ENCODE assay signal across 1 cellular context in the genomic region with DNA sequence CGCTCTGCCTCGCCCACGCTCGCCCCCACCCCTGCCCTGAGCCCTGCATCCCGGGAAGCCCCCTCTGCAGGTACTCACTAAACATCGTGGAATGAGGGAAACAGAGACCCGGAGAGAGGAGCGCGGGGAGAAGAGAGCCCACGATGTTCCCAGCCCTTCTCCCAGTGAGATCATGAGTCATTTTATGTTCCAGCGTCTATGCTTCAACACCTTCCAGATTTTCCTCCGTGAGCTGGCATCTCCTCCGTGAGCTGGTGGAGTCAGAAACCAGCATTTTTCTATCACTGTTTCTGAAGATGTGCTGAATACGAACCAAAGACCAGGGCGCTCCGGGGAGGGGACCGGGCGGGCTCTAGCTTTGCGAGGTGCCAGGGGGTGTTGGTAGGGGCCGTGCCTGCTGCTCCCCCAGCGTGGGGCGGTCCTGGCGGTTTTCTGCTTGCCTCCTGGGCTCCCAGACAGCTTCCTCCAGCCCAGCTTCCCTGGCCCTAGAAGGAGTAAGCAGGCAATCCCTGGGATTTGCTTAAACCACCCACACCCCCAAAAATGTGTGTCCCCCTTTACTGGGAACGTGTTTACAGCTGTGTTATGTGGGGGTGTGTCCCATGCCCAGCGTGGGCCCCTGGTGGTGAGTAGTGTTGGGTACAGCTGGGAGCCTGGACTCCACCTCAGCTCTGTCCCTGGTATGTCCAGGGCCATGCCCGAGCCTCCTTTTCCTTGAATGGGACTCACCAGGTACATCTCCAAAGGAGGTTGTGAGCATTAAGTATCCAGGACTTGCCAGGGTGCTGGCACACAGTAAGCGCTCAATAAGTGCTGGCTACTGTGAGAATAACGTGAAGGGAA.
TF ChIP-seq lines count a peak whose summit lies in the region.

No MANE protein-coding gene starts in this region.

TF ChIP-seq in HCT116, 20 proteins besides CTCF, POLR2A, EP300 and RAD21:
- TF ChIP-seq EZH2phosphoT487 (IDR thresholded peaks at IDR 0.05; ENCODE audit: borderline replicate concordance) (no peak), CBX3 (IDR thresholded peaks at IDR 0.05; ENCODE audit: low read depth) (no peak), SP1 (IDR thresholded peaks at IDR 0.05; ENCODE audit: low read depth) (no peak), TCF7L2 (IDR thresholded peaks at IDR 0.05; ENCODE audit: borderline replicate concordance, extremely low read depth, insufficient read depth, insufficient read length) (no peak), ATF3 (IDR thresholded peaks at IDR 0.05) (no peak), MAX (IDR thresholded peaks at IDR 0.05) (no peak), EGR1 (IDR thresholded peaks at IDR 0.05; ENCODE audit: low read depth) (no peak), FOSL1 (IDR thresholded peaks at IDR 0.05; ENCODE audit: low read depth) (no peak)
- TF ChIP-seq, protein P1, sequence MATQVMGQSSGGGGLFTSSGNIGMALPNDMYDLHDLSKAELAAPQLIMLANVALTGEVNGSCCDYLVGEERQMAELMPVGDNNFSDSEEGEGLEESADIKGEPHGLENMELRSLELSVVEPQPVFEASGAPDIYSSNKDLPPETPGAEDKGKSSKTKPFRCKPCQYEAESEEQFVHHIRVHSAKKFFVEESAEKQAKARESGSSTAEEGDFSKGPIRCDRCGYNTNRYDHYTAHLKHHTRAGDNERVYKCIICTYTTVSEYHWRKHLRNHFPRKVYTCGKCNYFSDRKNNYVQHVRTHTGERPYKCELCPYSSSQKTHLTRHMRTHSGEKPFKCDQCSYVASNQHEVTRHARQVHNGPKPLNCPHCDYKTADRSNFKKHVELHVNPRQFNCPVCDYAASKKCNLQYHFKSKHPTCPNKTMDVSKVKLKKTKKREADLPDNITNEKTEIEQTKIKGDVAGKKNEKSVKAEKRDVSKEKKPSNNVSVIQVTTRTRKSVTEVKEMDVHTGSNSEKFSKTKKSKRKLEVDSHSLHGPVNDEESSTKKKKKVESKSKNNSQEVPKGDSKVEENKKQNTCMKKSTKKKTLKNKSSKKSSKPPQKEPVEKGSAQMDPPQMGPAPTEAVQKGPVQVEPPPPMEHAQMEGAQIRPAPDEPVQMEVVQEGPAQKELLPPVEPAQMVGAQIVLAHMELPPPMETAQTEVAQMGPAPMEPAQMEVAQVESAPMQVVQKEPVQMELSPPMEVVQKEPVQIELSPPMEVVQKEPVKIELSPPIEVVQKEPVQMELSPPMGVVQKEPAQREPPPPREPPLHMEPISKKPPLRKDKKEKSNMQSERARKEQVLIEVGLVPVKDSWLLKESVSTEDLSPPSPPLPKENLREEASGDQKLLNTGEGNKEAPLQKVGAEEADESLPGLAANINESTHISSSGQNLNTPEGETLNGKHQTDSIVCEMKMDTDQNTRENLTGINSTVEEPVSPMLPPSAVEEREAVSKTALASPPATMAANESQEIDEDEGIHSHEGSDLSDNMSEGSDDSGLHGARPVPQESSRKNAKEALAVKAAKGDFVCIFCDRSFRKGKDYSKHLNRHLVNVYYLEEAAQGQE (IDR thresholded peaks at IDR 0.05; ENCODE audit: low read depth): no peak
